In the genomic region with DNA sequence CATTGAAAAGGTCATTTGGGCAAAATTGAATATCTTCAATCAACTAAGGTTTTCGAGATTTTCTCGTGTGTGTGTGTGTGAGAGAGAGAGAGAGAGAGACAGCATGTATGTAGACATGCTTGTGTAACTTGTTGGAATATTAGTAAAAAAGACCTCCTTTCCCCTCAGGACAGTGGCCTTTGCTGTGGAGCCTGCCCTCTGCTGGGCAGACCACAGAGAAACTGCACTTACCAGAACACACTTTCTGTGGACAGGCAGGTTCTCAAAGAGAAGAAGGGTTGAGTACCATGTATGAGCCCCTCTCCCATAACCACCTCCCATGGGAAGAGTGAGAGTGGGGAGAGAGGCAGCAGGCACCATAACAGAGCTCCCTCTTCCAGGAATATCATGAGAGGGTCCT, we compare ENCODE assay signal across 13 cellular contexts. TPM values are rescaled to one million over a fixed set of nuclear protein-coding genes. Genes with fewer than 3 reads are reported as not detected.
DNase-seq lines count a peak whose midpoint lies in the region; TF ChIP-seq lines count a peak whose summit lies in the region.
"Had no signal": no experiment of that assay in that cellular context is flagged by ENCODE, and none has a peak within 500 bp of the region (broad histone marks: within the 10 kb centered on the region; RNA-seq: fewer than 3 reads in every experiment).

No MANE protein-coding gene starts in this region.

- H3K36me3 Mint-ChIP-seq in type B pancreatic cell: no peaks in the 10 kb centered on the region
- H3K36me3 Mint-ChIP-seq: mesothelial cell of epicardium had no signal

- POLR2A ChIA-PET in OCI-LY7 (lab: Charles Lee): interaction anchor here (1.1 kb wide), 1 partner anchor 9 kb away, joined by 3 read pairs; no protein-coding TSS in a partner anchor

- H3K27ac Mint-ChIP-seq in type B pancreatic cell: no peak overlapping the region
- H3K27ac Mint-ChIP-seq: mesothelial cell of epicardium had no signal

- no peaks in the 10 kb centered on the region for H3K79me2 ChIP-seq in OCI-LY7 (ENCODE audit: insufficient read depth, low read depth, low read length)

- TF ChIP-seq CTCF in OCI-LY7 (conservative IDR thresholded peaks at IDR 0.05; ENCODE audit: low read length) (peak; percentile 56), fibroblast of mammary gland (conservative IDR thresholded peaks at IDR 0.05; ENCODE audit: control insufficient read depth, insufficient read depth, low read depth, low read length) (peak; percentile 29), type B pancreatic cell (conservative IDR thresholded peaks at IDR 0.05) (peak; percentile 66)

- no peak overlapping the region for H3K27ac ChIP-seq in OCI-LY7 (ENCODE audit: low read depth, low read length, poor library complexity, severe bottlenecking)
- H3K27ac ChIP-seq: skin epidermis had no signal

- no TSS peak for BruUV-seq in OCI-LY7 (replicated peaks; lab: Mats Ljungman, UMichigan)

- H3K9me2 ChIP-seq in OCI-LY7 (ENCODE audit: insufficient read depth, low read length): no peaks in the 10 kb centered on the region

- no peaks in the 10 kb centered on the region for H3K4me1 ChIP-seq in OCI-LY7 (ENCODE audit: insufficient read depth, low read length, poor library complexity, severe bottlenecking)

- H3K4me3 Mint-ChIP-seq in type B pancreatic cell: no peak overlapping the region
- H3K4me3 Mint-ChIP-seq: mesothelial cell of epicardium had no signal

- no peaks in the 10 kb centered on the region for H3K36me3 ChIP-seq in OCI-LY7 (ENCODE audit: insufficient read depth, low read length)

- H3K9me3 ChIP-seq in OCI-LY7 (ENCODE audit: low read length): no peaks in the 10 kb centered on the region

- DNase-seq in NCI-H748 (lab: John Stamatoyannopoulos, UW; ENCODE audit: unreplicated experiment) (peak; percentile 42), NCI-H748 treated with DMSO at 0.1 percent for 48 hours (lab: John Stamatoyannopoulos, UW) (no peak), OCI-LY7 (ENCODE audit: low spot score) (no peak), fibroblast of mammary gland (ENCODE audit: low read depth) (no peak), type B pancreatic cell (ENCODE audit: extremely low spot score, unreplicated experiment) (no peak), NCI-H774 (lab: John Stamatoyannopoulos, UW) (no peak), AG20443 (ENCODE audit: low spot score) (no peak), SK-N-DZ (ENCODE audit: low spot score) (no peak)
- DNase-seq: amygdala, NCI-H187 had no signal

- no peaks in the 10 kb centered on the region for H4K20me1 ChIP-seq in OCI-LY7 (ENCODE audit: insufficient read depth, low read length)

- no peak overlapping the region for H3K4me2 ChIP-seq in OCI-LY7 (ENCODE audit: low read length)

- peaks cover 9% of the 10 kb centered on the region for H3K27me3 Mint-ChIP-seq in type B pancreatic cell

- CTCF ChIA-PET in OCI-LY7 (lab: Charles Lee; ENCODE audit: unreplicated experiment): no interaction called here

- H3K9me3 Mint-ChIP-seq in type B pancreatic cell: no peaks in the 10 kb centered on the region
- H3K9me3 Mint-ChIP-seq: mesothelial cell of epicardium had no signal

- H2AFZ ChIP-seq in OCI-LY7 (ENCODE audit: low read length): no peak overlapping the region

- H3K4me1 Mint-ChIP-seq in type B pancreatic cell (ENCODE audit: unreplicated experiment): no peaks in the 10 kb centered on the region
- H3K4me1 Mint-ChIP-seq: mesothelial cell of epicardium had no signal

- intact Hi-C loops in OCI-LY7 (cut with micrococcal nuclease; ENCODE audit: unreplicated experiment): no loop called here

- H3K4me3 ChIP-seq in OCI-LY7 (ENCODE audit: low read depth, low read length, poor library complexity, severe bottlenecking): no peak overlapping the region
- no peak overlapping the region for H3K4me3 ChIP-seq in fibroblast of mammary gland (ENCODE audit: control insufficient read depth, low read depth, low read length)
- H3K4me3 ChIP-seq: skin epidermis had no signal

RNA-seq across cellular contexts. Expression of a gene that starts 45.6 kb away (rescaled TPM):
- total RNA-seq in OCI-LY7 (2014; rRNA removed; shearing (Covaris generic)): not detected in 2 replicates
- total RNA-seq in OCI-LY7 (2022): not detected in 2 replicates
- total RNA-seq in type B pancreatic cell (ENCODE audit: low replicate concordance): 1.3 and 5.3 TPM in 2 replicates
- polyA plus RNA-seq in SK-N-DZ (2014; cell fraction: cytosol; rRNA removed): not detected in 2 replicates
- not detected in 2 replicates for polyA plus RNA-seq in SK-N-DZ (2014; cell fraction: nucleus; rRNA removed)
- total RNA-seq: fibroblast of lung had no signal
- polyA plus RNA-seq: fibroblast of lung had no signal
